Comparison of ENCODE assay signal across 8 cellular contexts in genomic region chr6:34243901-34244884, GRCh38. TPM values are rescaled to one million over a fixed set of nuclear protein-coding genes. Genes with fewer than 3 reads are reported as not detected.
DNase-seq lines count a peak whose midpoint lies in the region; ATAC-seq, FAIRE-seq and TF ChIP-seq lines count a peak whose summit lies in the region.

No MANE protein-coding gene starts in this region.

- H3K27me3 ChIP-seq in small intestine (ENCODE audit: control insufficient read depth in 2 of 2, insufficient read depth in 2 of 2, low read length in 2 of 2), result no peaks in the 10 kb centered on the region

- no peak overlapping the region for H3K4me3 Mint-ChIP-seq in T-helper 1 cell treated with Interleukin-12 subunit alpha and Interleukin-12 subunit beta and Interleukin-4 antibody, amounts not matched to agents 30 μg/mL and 1 μg/mL, for 36 hours
- H3K4me3 Mint-ChIP-seq in activated naive CD8-positive, alpha-beta T cell treated with anti-CD3 and anti-CD28 coated beads for 36 hours, result peak overlapping the region; percentile 59

- DNase-seq in T-helper 1 cell (no peak), OCI-LY7 (ENCODE audit: low spot score) (peak; percentile 42), cardiac septum (ENCODE audit: low spot score) (peak; percentile 90), small intestine (peak; percentile 45), pons (ENCODE audit: low spot score) (no peak)
- peak; percentile 64 for DNase-seq in activated naive CD8-positive, alpha-beta T cell treated with anti-CD3 and anti-CD28 coated beads for 36 hours

- no peaks in the 10 kb centered on the region for H3K9me3 Mint-ChIP-seq in T-helper 1 cell treated with Interleukin-12 subunit alpha and Interleukin-12 subunit beta and Interleukin-4 antibody, amounts not matched to agents 30 μg/mL and 1 μg/mL, for 36 hours
- no peaks in the 10 kb centered on the region for H3K9me3 Mint-ChIP-seq in activated naive CD8-positive, alpha-beta T cell treated with anti-CD3 and anti-CD28 coated beads for 36 hours

- H2AFZ ChIP-seq in OCI-LY7 (ENCODE audit: low read length), result no peak overlapping the region

- peak overlapping the region; percentile 59 for H3K27ac Mint-ChIP-seq in T-helper 1 cell treated with Interleukin-12 subunit alpha and Interleukin-12 subunit beta and Interleukin-4 antibody, amounts not matched to agents 30 μg/mL and 1 μg/mL, for 36 hours
- H3K27ac Mint-ChIP-seq in activated naive CD8-positive, alpha-beta T cell treated with anti-CD3 and anti-CD28 coated beads for 36 hours, result peak overlapping the region; percentile 88

- H3K4me2 ChIP-seq in OCI-LY7 (ENCODE audit: low read length), result peak overlapping the region; percentile 8; the same call in 1 of the 2 replicates

- H3K27me3 Mint-ChIP-seq in T-helper 1 cell treated with Interleukin-12 subunit alpha and Interleukin-12 subunit beta and Interleukin-4 antibody, amounts not matched to agents 30 μg/mL and 1 μg/mL, for 36 hours (ENCODE audit: low read depth), result no peaks in the 10 kb centered on the region
- H3K27me3 Mint-ChIP-seq in activated naive CD8-positive, alpha-beta T cell treated with anti-CD3 and anti-CD28 coated beads for 36 hours, result no peaks in the 10 kb centered on the region

- peaks cover 31% of the 10 kb centered on the region for H3K79me2 ChIP-seq in OCI-LY7 (ENCODE audit: insufficient read depth, low read depth, low read length)

- H3K27ac ChIP-seq in OCI-LY7 (ENCODE audit: low read depth, low read length, poor library complexity, severe bottlenecking) (peak overlapping the region; percentile 54), small intestine (ENCODE audit: low read depth in 1 of 2, low read length in 1 of 2) (peak overlapping the region in 1 of 2 donors; percentile 80)

- H3K36me3 ChIP-seq in OCI-LY7 (ENCODE audit: insufficient read depth, low read length) (peaks cover 79% of the 10 kb centered on the region), small intestine (ENCODE audit: control insufficient read depth in 2 of 2, insufficient read depth in 2 of 2, low read length in 2 of 2) (peaks cover 2 to 6% of the 10 kb centered on the region in 2 donors)

- POLR2A ChIA-PET in OCI-LY7 (lab: Charles Lee), result interaction anchor here (0.6 kb wide), 1 partner anchor 43 kb away, joined by 3 read pairs; no protein-coding TSS in a partner anchor

- peaks cover 33% of the 10 kb centered on the region for H4K20me1 ChIP-seq in OCI-LY7 (ENCODE audit: insufficient read depth, low read length)

- no TSS peak for BruUV-seq in OCI-LY7 (replicated peaks; lab: Mats Ljungman, UMichigan)

- H3K4me3 ChIP-seq in OCI-LY7 (ENCODE audit: low read depth, low read length, poor library complexity, severe bottlenecking) (no peak overlapping the region), small intestine (ENCODE audit: low read depth in 1 of 2, low read length in 2 of 2) (no peak overlapping the region)

- peaks cover 46% of the 10 kb centered on the region for H3K4me1 Mint-ChIP-seq in T-helper 1 cell treated with Interleukin-12 subunit alpha and Interleukin-12 subunit beta and Interleukin-4 antibody, amounts not matched to agents 30 μg/mL and 1 μg/mL, for 36 hours (ENCODE audit: low read depth)
- H3K4me1 Mint-ChIP-seq in activated naive CD8-positive, alpha-beta T cell treated with anti-CD3 and anti-CD28 coated beads for 36 hours, result peaks cover 82% of the 10 kb centered on the region

- no peak for ATAC-seq in GM21786 (IDR thresholded peaks at IDR 0.05; ENCODE audit: unreplicated experiment)

- TF ChIP-seq CTCF in OCI-LY7 (conservative IDR thresholded peaks at IDR 0.05; ENCODE audit: low read length), result peak; percentile 65

- no peaks in the 10 kb centered on the region for H3K9me3 ChIP-seq in OCI-LY7 (ENCODE audit: low read length)
- H3K9me3 ChIP-seq in small intestine (ENCODE audit: control insufficient read depth, low read depth), result no peaks in the 10 kb centered on the region

- H3K9me2 ChIP-seq in OCI-LY7 (ENCODE audit: insufficient read depth, low read length), result no peaks in the 10 kb centered on the region

- FAIRE-seq in small intestine (lab: Jason Lieb, UNC), result no peak

- H3K36me3 Mint-ChIP-seq in T-helper 1 cell treated with Interleukin-12 subunit alpha and Interleukin-12 subunit beta and Interleukin-4 antibody, amounts not matched to agents 30 μg/mL and 1 μg/mL, for 36 hours (ENCODE audit: low read depth), result peaks cover 26% of the 10 kb centered on the region
- H3K36me3 Mint-ChIP-seq in activated naive CD8-positive, alpha-beta T cell treated with anti-CD3 and anti-CD28 coated beads for 36 hours, result peaks cover 46% of the 10 kb centered on the region

- WGBS in small intestine, 3 donors, result 32 to 37% (median 35%) methylated on average over 12 to 19 of the region's 19 CpGs

- intact Hi-C loops in OCI-LY7 (cut with micrococcal nuclease; ENCODE audit: unreplicated experiment), result no loop called here
- intact Hi-C loops in cardiac septum (cut with DNase I), result no loop called here

- peaks cover 68% of the 10 kb centered on the region for H3K4me1 ChIP-seq in OCI-LY7 (ENCODE audit: insufficient read depth, low read length, poor library complexity, severe bottlenecking)
- peaks cover 2 to 14% of the 10 kb centered on the region in 2 donors for H3K4me1 ChIP-seq in small intestine (ENCODE audit: control insufficient read depth in 2 of 2, insufficient read depth in 1 of 2, low read depth in 1 of 2, low read length in 1 of 2)

- CTCF ChIA-PET in OCI-LY7 (lab: Charles Lee; ENCODE audit: unreplicated experiment), result interaction anchor here (0.6 kb wide), 3 partner anchors 70 to 611 kb away, joined by 3 to 13 read pairs (median 5); no protein-coding TSS in a partner anchor

RNA-seq across cellular contexts. Expression of gene SMIM29, which starts 4.6 kb away (rescaled TPM):
- total RNA-seq in OCI-LY7 (2014; rRNA removed; shearing (Covaris generic)), result 14.1 and 17.3 TPM in 2 replicates
- total RNA-seq in OCI-LY7 (2022) (21.3 and 21.5 TPM in 2 replicates), cardiac septum (27.1 TPM)
- total RNA-seq in activated naive CD8-positive, alpha-beta T cell treated with anti-CD3 and anti-CD28 coated beads for 36 hours, result 10 to 100 TPM; 13.1 to 14.2 TPM
- polyA plus RNA-seq in small intestine, result 10 to 100 TPM; 19.5 to 27.3 (median 23.5) TPM

RNA-seq across cellular contexts. Expression of gene HMGA1, which starts 7.5 kb away (rescaled TPM):
- total RNA-seq in OCI-LY7 (2014; rRNA removed; shearing (Covaris generic)), result 435 and 463 TPM in 2 replicates
- total RNA-seq in OCI-LY7 (2022) (736 and 764 TPM in 2 replicates), cardiac septum (36.4 TPM)
- 100 to 1,000 TPM; 803 to 814 TPM for total RNA-seq in activated naive CD8-positive, alpha-beta T cell treated with anti-CD3 and anti-CD28 coated beads for 36 hours
- polyA plus RNA-seq in small intestine, result 100 to 1,000 TPM in 2 of 3 donors, 10 to 100 TPM in 1; 77.6 to 476 (median 130) TPM

Comparison
In these comparisons a context has a peak if more than half of its experiments do, and no peak if none do; other contexts are left out.
1. DNase-seq: peak in OCI-LY7 (single experiment), activated naive CD8-positive, alpha-beta T cell treated with anti-CD3 and anti-CD28 coated beads for 36 hours (single experiment), cardiac septum (single experiment) and small intestine (single experiment); none in T-helper 1 cell (0 of 5) and pons (single experiment).
2. RNA of gene HMGA1, which starts 7.5 kb away (total RNA-seq): 803 to 814 TPM in activated naive CD8-positive, alpha-beta T cell treated with anti-CD3 and anti-CD28 coated beads for 36 hours and 435 to 764 TPM in OCI-LY7; 36.4 TPM in cardiac septum (single experiment); every median in the first group is over 10 times any median in the second.